10 cellular contexts compared by ENCODE assay signal in the genomic region with DNA sequence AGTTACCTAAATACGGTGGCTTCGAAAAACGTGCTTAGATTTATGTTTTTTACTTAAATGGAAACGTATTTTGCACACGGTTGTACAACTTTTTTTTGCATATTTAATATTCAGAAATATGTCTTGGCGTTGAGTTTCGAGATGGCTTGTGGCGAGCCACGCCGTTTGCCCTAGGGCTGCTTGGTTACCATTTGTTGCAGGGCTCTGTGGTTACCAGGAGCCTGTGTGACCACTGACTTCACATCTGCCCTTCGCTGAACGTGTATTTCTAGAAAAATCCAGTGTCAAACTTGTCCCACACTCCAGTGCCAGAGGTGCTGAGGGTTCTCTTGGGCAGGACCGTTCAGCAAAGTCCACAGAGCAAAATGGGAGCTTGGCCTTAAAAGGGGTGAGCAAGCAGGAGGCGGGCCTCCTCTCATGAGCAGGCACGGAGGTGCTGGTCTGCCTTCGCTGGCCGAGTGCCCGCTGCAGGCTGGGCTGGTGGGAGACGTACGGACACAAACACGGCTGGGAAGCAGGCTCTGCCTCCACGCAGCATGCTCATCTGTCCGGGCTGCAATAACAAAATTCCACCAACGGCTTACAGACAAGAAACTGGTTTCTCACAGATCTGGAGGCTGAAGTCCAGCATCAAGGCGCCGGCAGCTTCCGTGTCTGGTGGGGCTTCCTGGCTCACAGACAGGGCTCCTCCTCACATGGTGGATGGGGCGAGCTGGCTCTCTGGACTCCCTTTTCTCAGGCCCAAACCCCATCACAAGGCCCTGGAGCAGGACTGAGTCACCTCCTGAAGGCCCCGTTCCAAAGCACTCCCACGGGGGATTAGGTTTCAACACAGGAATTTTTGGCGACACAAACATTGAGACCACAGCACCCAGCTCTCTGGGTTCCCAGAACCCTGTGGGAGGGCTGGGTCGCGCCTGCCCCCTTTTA. TPM values are rescaled to one million over a fixed set of nuclear protein-coding genes. Genes with fewer than 3 reads are reported as not detected.
DNase-seq lines count a peak whose midpoint lies in the region; ATAC-seq lines count a peak whose summit lies in the region.
"Had no signal": no experiment of that assay in that cellular context is flagged by ENCODE, and none has a peak within 500 bp of the region (broad histone marks: within the 10 kb centered on the region; RNA-seq: fewer than 3 reads in every experiment).

No MANE protein-coding gene starts in this region.

- ATAC-seq in CD4-positive, CD25-positive, alpha-beta regulatory T cell (ENCODE audit: low read depth in 2 of 2): no peak
- ATAC-seq in GM21526 (IDR thresholded peaks at IDR 0.05; ENCODE audit: low FRiP score, unreplicated experiment) (no peak), GM21367 (IDR thresholded peaks at IDR 0.05; ENCODE audit: unreplicated experiment) (no peak)

- H3K27ac ChIP-seq in CD4-positive, CD25-positive, alpha-beta regulatory T cell (ENCODE audit: insufficient read depth, low read length, poor library complexity, severe bottlenecking): peak overlapping the region; percentile 82
- H3K27ac ChIP-seq in trophoblast cell (ENCODE audit: low read depth, low read length): no peak overlapping the region
- H3K27ac ChIP-seq: VCaP had no signal

- H4K8ac ChIP-seq in trophoblast cell (ENCODE audit: low read depth, low read length): no peak overlapping the region

- no peaks in the 10 kb centered on the region for H3K79me1 ChIP-seq in trophoblast cell (ENCODE audit: low read length)

- peak overlapping the region; percentile 67 to 96 (median 80) for H3K27ac Mint-ChIP-seq in CD4-positive, CD25-positive, alpha-beta regulatory T cell
- H3K27ac Mint-ChIP-seq in activated T-helper 1 cell treated with anti-CD3 and anti-CD28 coated beads, Interleukin-12 subunit alpha, Interleukin-12 subunit beta, Interleukin-2, Interleukin-4 antibody, amounts not matched to agents 30 ng/mL and 10 ng/mL and 1 ng/mL, durations not matched to agents 14 hours and 24 hours and 36 hours: peak overlapping the region; percentile 96

- peaks cover 14% of the 10 kb centered on the region for H3K36me3 ChIP-seq in CD4-positive, CD25-positive, alpha-beta regulatory T cell (ENCODE audit: control insufficient read depth, insufficient read depth, low read length)
- peaks cover 21 to 24% of the 10 kb centered on the region in 2 experiments for H3K36me3 ChIP-seq in trophoblast cell (ENCODE audit: control insufficient read depth in 1 of 2, insufficient read depth in 2 of 2, low read length in 2 of 2)

- H3K27me3 ChIP-seq in CD4-positive, CD25-positive, alpha-beta regulatory T cell (ENCODE audit: control insufficient read depth, insufficient read depth, low read length): no peaks in the 10 kb centered on the region
- no peaks in the 10 kb centered on the region for H3K27me3 ChIP-seq in trophoblast cell (ENCODE audit: insufficient read depth, low read length)

- no peak overlapping the region for H4K91ac ChIP-seq in trophoblast cell (ENCODE audit: low read depth, low read length)

- peaks cover 63% of the 10 kb centered on the region for H3K4me1 ChIP-seq in CD4-positive, CD25-positive, alpha-beta regulatory T cell (ENCODE audit: control insufficient read depth, insufficient read depth, low read length, poor library complexity, severe bottlenecking)
- peaks cover 3% of the 10 kb centered on the region in 2 experiments for H3K4me1 ChIP-seq in trophoblast cell (ENCODE audit: control insufficient read depth in 1 of 2, insufficient read depth in 2 of 2, low read length in 2 of 2)

- no peak overlapping the region for H2BK12ac ChIP-seq in trophoblast cell (ENCODE audit: low read length)

- peaks cover 3% of the 10 kb centered on the region for H3K79me2 ChIP-seq in trophoblast cell (ENCODE audit: control insufficient read depth, insufficient read depth, low read length, poor library complexity)

- H3K18ac ChIP-seq in trophoblast cell (ENCODE audit: low read length): no peak overlapping the region

- H3K14ac ChIP-seq in trophoblast cell (ENCODE audit: low read length): no peak overlapping the region

- no peaks in the 10 kb centered on the region for H3K9me3 ChIP-seq in CD4-positive, CD25-positive, alpha-beta regulatory T cell (ENCODE audit: control insufficient read depth in 2 of 2, low read length in 2 of 2)
- H3K9me3 ChIP-seq in trophoblast cell (ENCODE audit: insufficient read depth, low read depth, low read length): no peaks in the 10 kb centered on the region

- H2BK5ac ChIP-seq in trophoblast cell (ENCODE audit: low read depth, low read length, poor library complexity): no peak overlapping the region

- H3K27me3 Mint-ChIP-seq in CD4-positive, CD25-positive, alpha-beta regulatory T cell: no peaks in the 10 kb centered on the region
- H3K27me3 Mint-ChIP-seq in activated T-helper 1 cell treated with anti-CD3 and anti-CD28 coated beads, Interleukin-12 subunit alpha, Interleukin-12 subunit beta, Interleukin-2, Interleukin-4 antibody, amounts not matched to agents 30 ng/mL and 10 ng/mL and 1 ng/mL, durations not matched to agents 14 hours and 24 hours and 36 hours (ENCODE audit: insufficient read depth): no peaks in the 10 kb centered on the region

- H3K4me1 Mint-ChIP-seq in CD4-positive, CD25-positive, alpha-beta regulatory T cell: peaks cover 17 to 77% (median 47%) of the 10 kb centered on the region in 4 donors
- peaks cover 80% of the 10 kb centered on the region for H3K4me1 Mint-ChIP-seq in activated T-helper 1 cell treated with anti-CD3 and anti-CD28 coated beads, Interleukin-12 subunit alpha, Interleukin-12 subunit beta, Interleukin-2, Interleukin-4 antibody, amounts not matched to agents 30 ng/mL and 10 ng/mL and 1 ng/mL, durations not matched to agents 14 hours and 24 hours and 36 hours (ENCODE audit: low read depth)

- H3K4me3 Mint-ChIP-seq in CD4-positive, CD25-positive, alpha-beta regulatory T cell: peak overlapping the region; percentile 89 to 94 (median 92)
- H3K4me3 Mint-ChIP-seq in activated T-helper 1 cell treated with anti-CD3 and anti-CD28 coated beads, Interleukin-12 subunit alpha, Interleukin-12 subunit beta, Interleukin-2, Interleukin-4 antibody, amounts not matched to agents 30 ng/mL and 10 ng/mL and 1 ng/mL, durations not matched to agents 14 hours and 24 hours and 36 hours: peak overlapping the region; percentile 80

- intact Hi-C loops in activated T-helper 1 cell treated with anti-CD3 and anti-CD28 coated beads, Interleukin-12 subunit alpha, Interleukin-12 subunit beta, Interleukin-2, Interleukin-4 antibody, amounts not matched to agents 30 ng/mL and 10 ng/mL and 1 ng/mL, durations not matched to agents 14 hours and 24 hours and 36 hours (cut with micrococcal nuclease): loop anchor here (1.0 to 10.0 kb wide), 7 partner anchors 95 to 1319 kb away; a partner anchor contains a TSS

- peaks cover 9% of the 10 kb centered on the region for H3K36me3 Mint-ChIP-seq in CD4-positive, CD25-positive, alpha-beta regulatory T cell
- peaks cover 33% of the 10 kb centered on the region for H3K36me3 Mint-ChIP-seq in activated T-helper 1 cell treated with anti-CD3 and anti-CD28 coated beads, Interleukin-12 subunit alpha, Interleukin-12 subunit beta, Interleukin-2, Interleukin-4 antibody, amounts not matched to agents 30 ng/mL and 10 ng/mL and 1 ng/mL, durations not matched to agents 14 hours and 24 hours and 36 hours (ENCODE audit: low read depth)

- H2AFZ ChIP-seq in trophoblast cell (ENCODE audit: insufficient read depth, low read length, poor library complexity): no peak overlapping the region

- no peak overlapping the region for H2AK5ac ChIP-seq in trophoblast cell (ENCODE audit: low read length)

- peak in 1 of 3 donors; percentile 14 for DNase-seq in CD4-positive, CD25-positive, alpha-beta regulatory T cell
- peak; percentile 65 for DNase-seq in HT-29 (ENCODE audit: low spot score)
- DNase-seq in activated T-helper 1 cell treated with anti-CD3 and anti-CD28 coated beads, Interleukin-12 subunit alpha, Interleukin-12 subunit beta, Interleukin-2, Interleukin-4 antibody, amounts not matched to agents 30 ng/mL and 10 ng/mL and 1 ng/mL, durations not matched to agents 14 hours and 24 hours and 36 hours (ENCODE audit: low spot score): no peak
- DNase-seq in mesenteric fat pad (ENCODE audit: low spot score): peak; percentile 83
- no peak for DNase-seq in trophoblast cell
- DNase-seq in NCI-H2029 treated with DMSO at 0.1 percent for 48 hours (lab: John Stamatoyannopoulos, UW): no peak
- DNase-seq: NCI-H1105 treated with DMSO at 0.1 percent for 48 hours had no signal

- no peak overlapping the region for H3K4ac ChIP-seq in trophoblast cell (ENCODE audit: low read depth, low read length)

- H3K4me3 ChIP-seq in CD4-positive, CD25-positive, alpha-beta regulatory T cell (ENCODE audit: low read depth, low read length): peak overlapping the region; percentile 77
- H3K4me3 ChIP-seq in trophoblast cell (ENCODE audit: low read depth, low read length): no peak overlapping the region

- no CpG with 5 or more reads among the region's 33 CpGs for WGBS in trophoblast cell (ENCODE audit: extremely low coverage, insufficient coverage, insufficient read length)

- no peak overlapping the region for H3K4me2 ChIP-seq in trophoblast cell (ENCODE audit: low read length)

- no peak overlapping the region for H3K23ac ChIP-seq in trophoblast cell (ENCODE audit: low read length)

- H3K9me3 Mint-ChIP-seq in CD4-positive, CD25-positive, alpha-beta regulatory T cell: peaks cover 0 to 4% (median 0%) of the 10 kb centered on the region in 7 donors
- H3K9me3 Mint-ChIP-seq in activated T-helper 1 cell treated with anti-CD3 and anti-CD28 coated beads, Interleukin-12 subunit alpha, Interleukin-12 subunit beta, Interleukin-2, Interleukin-4 antibody, amounts not matched to agents 30 ng/mL and 10 ng/mL and 1 ng/mL, durations not matched to agents 14 hours and 24 hours and 36 hours: no peaks in the 10 kb centered on the region

- H3K9ac ChIP-seq in trophoblast cell (ENCODE audit: low read length): no peak overlapping the region

- no peak overlapping the region for H4K12ac ChIP-seq in trophoblast cell (ENCODE audit: low read depth, low read length)

- H2BK120ac ChIP-seq in trophoblast cell (ENCODE audit: insufficient read depth, low read length, poor library complexity): no peak overlapping the region

RNA-seq across cellular contexts. Expression of a gene that starts 5.4 kb away (rescaled TPM):
- total RNA-seq in CD4-positive, CD25-positive, alpha-beta regulatory T cell: 15.8 TPM
- polyA plus RNA-seq in CD4-positive, CD25-positive, alpha-beta regulatory T cell: 100 to 1,000 TPM in 3 of 4 donors, 10 to 100 TPM in 1; 98.7 to 127 (median 112) TPM
- total RNA-seq in HT-29 (2014; rRNA removed; shearing (Covaris generic)): 140 and 145 TPM in 2 replicates
- 109 and 118 TPM in 2 replicates for total RNA-seq in activated T-helper 1 cell treated with anti-CD3 and anti-CD28 coated beads, Interleukin-12 subunit alpha, Interleukin-12 subunit beta, Interleukin-2, Interleukin-4 antibody, amounts not matched to agents 30 ng/mL and 10 ng/mL and 1 ng/mL, durations not matched to agents 14 hours and 24 hours and 36 hours
- total RNA-seq in mesenteric fat pad: 50.4 TPM
- polyA plus RNA-seq in trophoblast cell (2013): 70.1 and 72.5 TPM in 2 replicates

RNA-seq across cellular contexts. Expression of a gene that starts 7.0 kb away (rescaled TPM):
- total RNA-seq in CD4-positive, CD25-positive, alpha-beta regulatory T cell: 21.6 TPM
- 10 to 100 TPM; 66.5 to 98.7 (median 75.7) TPM for polyA plus RNA-seq in CD4-positive, CD25-positive, alpha-beta regulatory T cell
- 110 and 146 TPM in 2 replicates for total RNA-seq in HT-29 (2014; rRNA removed; shearing (Covaris generic))
- total RNA-seq in activated T-helper 1 cell treated with anti-CD3 and anti-CD28 coated beads, Interleukin-12 subunit alpha, Interleukin-12 subunit beta, Interleukin-2, Interleukin-4 antibody, amounts not matched to agents 30 ng/mL and 10 ng/mL and 1 ng/mL, durations not matched to agents 14 hours and 24 hours and 36 hours: 40.3 and 41.5 TPM in 2 replicates
- total RNA-seq in mesenteric fat pad: 26.4 TPM
- 83.0 and 83.7 TPM in 2 replicates for polyA plus RNA-seq in trophoblast cell (2013)

Comparison
In these comparisons a context has a peak if more than half of its experiments do, and no peak if none do; other contexts are left out.
1. DNase-seq: peak in HT-29 (single experiment) and mesenteric fat pad (single experiment); none in activated T-helper 1 cell treated with anti-CD3 and anti-CD28 coated beads, Interleukin-12 subunit alpha, Interleukin-12 subunit beta, Interleukin-2, Interleukin-4 antibody, amounts not matched to agents 30 ng/mL and 10 ng/mL and 1 ng/mL, durations not matched to agents 14 hours and 24 hours and 36 hours (single experiment), trophoblast cell (0 of 2) and NCI-H2029 treated with DMSO at 0.1 percent for 48 hours (single experiment).